In the genomic region with DNA sequence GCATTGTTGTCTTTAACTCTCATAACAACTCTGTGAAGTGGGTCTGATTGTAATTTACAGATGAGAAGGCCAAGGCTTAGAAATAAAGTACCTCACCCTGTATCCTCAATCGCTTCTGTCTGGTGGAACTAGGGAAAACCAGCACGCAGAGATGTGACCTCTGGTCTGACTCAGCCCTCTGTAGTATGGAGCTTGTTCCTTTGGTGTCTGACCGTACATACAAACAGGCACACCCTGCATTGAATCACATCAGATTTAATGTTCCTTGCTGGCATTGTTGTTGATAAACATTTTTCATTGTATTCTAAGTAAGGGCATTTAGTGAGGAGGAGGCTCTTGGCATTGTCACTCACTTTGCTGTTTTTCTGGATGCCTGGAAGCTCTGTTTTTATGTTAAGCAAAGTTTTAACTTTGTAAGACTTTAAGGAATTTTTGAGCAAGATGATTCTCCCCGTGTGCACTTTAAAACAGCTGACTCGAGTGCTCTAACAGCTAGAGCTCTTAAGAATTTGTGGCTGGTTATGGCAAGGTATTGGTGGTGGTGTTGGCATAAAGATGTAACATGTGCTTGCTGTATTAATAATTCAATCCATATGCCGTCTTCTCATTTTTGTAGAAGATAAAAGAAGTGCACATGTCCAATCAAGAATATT, we compare ENCODE assay signal across 2 cellular contexts.
TF ChIP-seq lines count a peak whose summit lies in the region.

No MANE protein-coding gene starts in this region.

TF ChIP-seq in IMR-90, 13 proteins besides CTCF, POLR2A, EP300 and RAD21:
- no peak for TF ChIP-seq RCOR1 (IDR thresholded peaks at IDR 0.05; ENCODE audit: insufficient replicate concordance, low read length)
- TF ChIP-seq BHLHE40 (IDR thresholded peaks at IDR 0.05; ENCODE audit: low read depth, low read length): no peak
- TF ChIP-seq RFX5 (IDR thresholded peaks at IDR 0.05; ENCODE audit: low read depth, low read length): no peak
- TF ChIP-seq, protein P1, sequence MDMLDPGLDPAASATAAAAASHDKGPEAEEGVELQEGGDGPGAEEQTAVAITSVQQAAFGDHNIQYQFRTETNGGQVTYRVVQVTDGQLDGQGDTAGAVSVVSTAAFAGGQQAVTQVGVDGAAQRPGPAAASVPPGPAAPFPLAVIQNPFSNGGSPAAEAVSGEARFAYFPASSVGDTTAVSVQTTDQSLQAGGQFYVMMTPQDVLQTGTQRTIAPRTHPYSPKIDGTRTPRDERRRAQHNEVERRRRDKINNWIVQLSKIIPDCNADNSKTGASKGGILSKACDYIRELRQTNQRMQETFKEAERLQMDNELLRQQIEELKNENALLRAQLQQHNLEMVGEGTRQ (IDR thresholded peaks at IDR 0.05; ENCODE audit: low read depth, low read length): no peak
- no peak for TF ChIP-seq MAFK (IDR thresholded peaks at IDR 0.05; ENCODE audit: low read depth, low read length)
- no peak for TF ChIP-seq MAZ (IDR thresholded peaks at IDR 0.05; ENCODE audit: borderline replicate concordance, low read depth, low read length)
- no peak for TF ChIP-seq CEBPB (IDR thresholded peaks at IDR 0.05; ENCODE audit: low read depth, low read length)
- TF ChIP-seq FOS (IDR thresholded peaks at IDR 0.05; ENCODE audit: low read depth, low read length): no peak
- no peak for TF ChIP-seq CHD1 (IDR thresholded peaks at IDR 0.05; ENCODE audit: low read depth, low read length)
- TF ChIP-seq NFE2L2 (IDR thresholded peaks at IDR 0.05; ENCODE audit: low read depth, low read length): no peak
- no peak for TF ChIP-seq SMC3 (IDR thresholded peaks at IDR 0.05; ENCODE audit: low read depth, low read length)
- TF ChIP-seq ELK1 (IDR thresholded peaks at IDR 0.05; ENCODE audit: borderline replicate concordance, low read depth, low read length): no peak
- TF ChIP-seq MXI1 (IDR thresholded peaks at IDR 0.05; ENCODE audit: borderline replicate concordance, low read depth, low read length): no peak

TF ChIP-seq in endothelial cell of umbilical vein, 7 proteins besides CTCF, POLR2A, EP300 and RAD21:
- TF ChIP-seq FOS (IDR thresholded peaks at IDR 0.05; ENCODE audit: borderline replicate concordance, insufficient read depth, low read length) (peak; percentile 73), JUN (IDR thresholded peaks at IDR 0.05; ENCODE audit: borderline replicate concordance, insufficient read depth, insufficient read length, low read depth) (no peak)
